In genomic region chr12:123092866-123093265, GRCh38 we compare ENCODE assay signal across 19 cellular contexts. TPM values are rescaled to one million over a fixed set of nuclear protein-coding genes. Genes with fewer than 3 reads are reported as not detected.
DNase-seq lines count a peak whose midpoint lies in the region; ATAC-seq, FAIRE-seq and TF ChIP-seq lines count a peak whose summit lies in the region.
"Had no signal": no experiment of that assay in that cellular context is flagged by ENCODE, and none has a peak within 500 bp of the region (broad histone marks: within the 10 kb centered on the region; RNA-seq: fewer than 3 reads in every experiment).

No MANE protein-coding gene starts in this region.

- no peak overlapping the region for H2AFZ ChIP-seq in HepG2 (ENCODE audit: low read length)
- no peak overlapping the region for H2AFZ ChIP-seq in mesenchymal stem cell (ENCODE audit: low read depth, low read length)

- no peaks in the 10 kb centered on the region for H3K36me3 Mint-ChIP-seq in chondrocyte (ENCODE audit: low read depth)
- H3K36me3 Mint-ChIP-seq: CD14-positive monocyte had no signal

- H3K4me3 ChIP-seq in HepG2 (replicated peaks in 1 of 3; ENCODE audit: insufficient read depth in 1 of 3, low read depth in 2 of 3, low read length in 3 of 3) = no peak overlapping the region
- no peak overlapping the region for H3K4me3 ChIP-seq in right lobe of liver
- H3K4me3 ChIP-seq in mesenchymal stem cell (ENCODE audit: insufficient read depth in 1 of 2, low read depth in 1 of 2, low read length in 2 of 2) = no peak overlapping the region
- H3K4me3 ChIP-seq: MG63 had no signal

- no peak overlapping the region for H2BK15ac ChIP-seq in mesenchymal stem cell (ENCODE audit: low read depth, poor library complexity, severe bottlenecking)

- in situ Hi-C loops in HepG2 (cut with HindIII; ENCODE audit: extremely low pct_ligation_motif_present, low pct_unique_long_range_greater_than_20kb) = no loop called here

- H3K4me1 ChIP-seq in HepG2 (ENCODE audit: insufficient read depth, low read length) (peaks cover 89% of the 10 kb centered on the region), right lobe of liver (peaks cover 0 to 63% (median 31%) of the 10 kb centered on the region in 4 donors), mesenchymal stem cell (ENCODE audit: control insufficient read depth, insufficient read depth, low read depth, low read length) (peaks cover 15% of the 10 kb centered on the region)

- H2BK12ac ChIP-seq in mesenchymal stem cell (ENCODE audit: low read length in 2 of 2) = no peak overlapping the region

- H3K23ac ChIP-seq in mesenchymal stem cell (ENCODE audit: low read length in 2 of 2) = no peak overlapping the region

- WGBS in HepG2 (ENCODE audit: low lambda C conversion rate) = 91% methylated on average over 4 of the region's 4 CpGs
- WGBS in right lobe of liver (ENCODE audit: insufficient coverage, low coverage, low lambda C conversion rate, missing lambda C conversion rate) = 90% methylated on average over 4 of the region's 4 CpGs
- WGBS in mesenchymal stem cell = 99% methylated on average over 3 of the region's 4 CpGs

- H4K91ac ChIP-seq in mesenchymal stem cell (ENCODE audit: low read length) = no peak overlapping the region

- peak overlapping the region; percentile 6 for H3K27ac Mint-ChIP-seq in chondrocyte (ENCODE audit: unreplicated experiment)

- no peak for ATAC-seq in HepG2
- no peak for ATAC-seq in right lobe of liver
- no peak for ATAC-seq in GM21786 (IDR thresholded peaks at IDR 0.05; ENCODE audit: unreplicated experiment)
- no peak for ATAC-seq in GM21723 (IDR thresholded peaks at IDR 0.05; ENCODE audit: unreplicated experiment)
- ATAC-seq: PC-3 had no signal

- no peak for TF ChIP-seq EP300 in HepG2 (IDR thresholded peaks at IDR 0.05; ENCODE audit: low read depth in 2 of 2, low read length in 2 of 2)
- TF ChIP-seq EP300 in HepG2 (CRISPR knock-in tag; IDR thresholded peaks at IDR 0.05; ENCODE audit: borderline replicate concordance) = no peak

- H3K4me1 Mint-ChIP-seq in chondrocyte (ENCODE audit: low read depth) = peaks cover 32% of the 10 kb centered on the region

- DNase-seq in HepG2 (ENCODE audit: low spot score) (no peak), right lobe of liver (no peak), chondrocyte (ENCODE audit: low spot score) (no peak), mesenchymal stem cell (peak; percentile 30)
- DNase-seq in central memory CD4-positive, alpha-beta T cell = no peak
- DNase-seq: DMS79 treated with DMSO at 0.1 percent for 48 hours, KBM-7, MG63, NCI-H1092 treated with DMSO at 0.1 percent for 48 hours, NCI-H1694 treated with DMSO at 0.1 percent for 48 hours, NCI-H69 had no signal

- intact Hi-C loops in HepG2 (cut with micrococcal nuclease; ENCODE audit: unreplicated experiment) = loop anchor here (5.0 kb wide), 1 partner anchor 49 kb away; no protein-coding TSS in a partner anchor
- intact Hi-C loops in right lobe of liver (cut with DNase I) = no loop called here

- H3K79me2 ChIP-seq in HepG2 (ENCODE audit: insufficient read depth, low read length) = no peaks in the 10 kb centered on the region

- no peak overlapping the region for H2BK120ac ChIP-seq in mesenchymal stem cell (ENCODE audit: low read depth, low read length)

- H3K9me3 ChIP-seq in HepG2 (ENCODE audit: low read length) = no peaks in the 10 kb centered on the region
- H3K9me3 ChIP-seq in right lobe of liver = no peaks in the 10 kb centered on the region
- peaks cover 15% of the 10 kb centered on the region for H3K9me3 ChIP-seq in mesenchymal stem cell (ENCODE audit: control insufficient read depth, low read length)

- H4K8ac ChIP-seq in mesenchymal stem cell (ENCODE audit: low read length) = no peak overlapping the region

- no peaks in the 10 kb centered on the region for H4K20me1 ChIP-seq in HepG2 (ENCODE audit: insufficient read depth, low read length)

- TF ChIP-seq POLR2A in HepG2 (IDR thresholded peaks at IDR 0.05; ENCODE audit: insufficient read depth in 1 of 2, low read depth in 2 of 2, low read length in 2 of 2) = no peak
- TF ChIP-seq POLR2A in right lobe of liver (IDR thresholded peaks at IDR 0.05) = no peak

- no peak overlapping the region for H3K18ac ChIP-seq in mesenchymal stem cell (ENCODE audit: low read depth in 1 of 2, low read length in 2 of 2)

- BruUV-seq in HepG2 (replicated peaks; lab: Mats Ljungman, UMichigan) = no TSS peak

- H3K4ac ChIP-seq in mesenchymal stem cell (ENCODE audit: low read depth in 1 of 2, low read length in 2 of 2) = no peak overlapping the region

- H3K36me3 ChIP-seq in HepG2 (replicated peaks in 1 of 2; ENCODE audit: control insufficient read depth in 1 of 2, insufficient read depth in 2 of 2, low read length in 2 of 2) = no peaks in the 10 kb centered on the region; a peak in 3 of 5 replicates
- H3K36me3 ChIP-seq in right lobe of liver = no peaks in the 10 kb centered on the region
- no peaks in the 10 kb centered on the region for H3K36me3 ChIP-seq in mesenchymal stem cell (ENCODE audit: control insufficient read depth in 1 of 2, insufficient read depth in 2 of 2, low read depth in 1 of 2, low read length in 2 of 2)

- CTCF ChIA-PET in HepG2 (lab: Yijun Ruan, JAX; ENCODE audit: low intra/inter-chr PET ratio, low total read pairs) = no interaction called here

- H3K27me3 ChIP-seq in HepG2 (ENCODE audit: control insufficient read depth in 1 of 2, insufficient read depth in 2 of 2, low read length in 2 of 2) = no peaks in the 10 kb centered on the region
- H3K27me3 ChIP-seq in right lobe of liver = no peaks in the 10 kb centered on the region
- H3K27me3 ChIP-seq in mesenchymal stem cell (ENCODE audit: control insufficient read depth in 1 of 2, insufficient read depth in 1 of 2, low read length in 2 of 2) = no peaks in the 10 kb centered on the region
- H3K27me3 ChIP-seq: MG63 had no signal

- TF ChIP-seq CTCF in HepG2 (CRISPR knock-in tag; IDR thresholded peaks at IDR 0.05) = no peak
- TF ChIP-seq CTCF in right lobe of liver (IDR thresholded peaks at IDR 0.05) = no peak
- TF ChIP-seq CTCF in chondrocyte (IDR thresholded peaks at IDR 0.05) = no peak

- POLR2A ChIA-PET in HepG2 (lab: Yijun Ruan, JAX) = interaction anchor here (0.7 to 1.2 kb wide), 2 partner anchors 22 to 140 kb away, joined by 3 to 4 read pairs; partner anchors contain the start of genes MPHOSPH9 and MTRFR

- no peak overlapping the region for H3K4me3 Mint-ChIP-seq in chondrocyte (ENCODE audit: unreplicated experiment)
- H3K4me3 Mint-ChIP-seq: CD14-positive monocyte had no signal

- peaks cover 9% of the 10 kb centered on the region for H3K79me1 ChIP-seq in mesenchymal stem cell (replicated peaks; ENCODE audit: low read length, poor library complexity, severe bottlenecking)

- no peak overlapping the region for H3K4me2 ChIP-seq in HepG2 (ENCODE audit: low read depth, low read length)
- H3K4me2 ChIP-seq in mesenchymal stem cell (ENCODE audit: low read length, poor library complexity, severe bottlenecking) = no peak overlapping the region

- no peak for TF ChIP-seq RAD21 in HepG2 (CRISPR knock-in tag; IDR thresholded peaks at IDR 0.05)

- H2AK5ac ChIP-seq in mesenchymal stem cell (ENCODE audit: low read length, severe bottlenecking) = no peak overlapping the region

- H3K14ac ChIP-seq in mesenchymal stem cell (ENCODE audit: low read length in 2 of 2) = no peak overlapping the region

- H3K9ac ChIP-seq in HepG2 (ENCODE audit: insufficient read depth, low read depth, low read length) = no peak overlapping the region
- H3K9ac ChIP-seq in mesenchymal stem cell (ENCODE audit: low read length) = no peak overlapping the region

- no peak overlapping the region for H2BK5ac ChIP-seq in mesenchymal stem cell (ENCODE audit: low read depth, low read length, poor library complexity, severe bottlenecking)

- no peaks in the 10 kb centered on the region for H3K9me3 Mint-ChIP-seq in chondrocyte (ENCODE audit: low read depth)

- FAIRE-seq in HepG2 (lab: Jason Lieb, UNC) = peak; percentile 21
- FAIRE-seq: G401.6, GM12891, GM19239, H1 had no signal

- H3K27me3 Mint-ChIP-seq in chondrocyte (ENCODE audit: low read depth) = no peaks in the 10 kb centered on the region

- H3K27ac ChIP-seq in HepG2 (ENCODE audit: extremely low read length, insufficient read depth, low read length) = peak overlapping the region; percentile 38
- H3K27ac ChIP-seq in right lobe of liver = peak overlapping the region in 1 of 3 donors; percentile 63
- H3K27ac ChIP-seq in mesenchymal stem cell (ENCODE audit: low read length, poor library complexity, severe bottlenecking) = no peak overlapping the region

TF ChIP-seq in HepG2, 621 proteins besides CTCF, POLR2A, EP300 and RAD21 (continues in another document):
- TF ChIP-seq NCOA2 (CRISPR knock-in tag; IDR thresholded peaks at IDR 0.05) (no peak), RAD51 (IDR thresholded peaks at IDR 0.05; ENCODE audit: borderline replicate concordance) (no peak), ZNF431 (CRISPR knock-in tag; IDR thresholded peaks at IDR 0.05; ENCODE audit: borderline replicate concordance, low read depth) (no peak)

RNA-seq across cellular contexts. Expression of gene PITPNM2, which starts 58.0 kb away (rescaled TPM):
- total RNA-seq in HepG2 (2016; rRNA removed; fragmentation: Illumina TruSeq; extraction: Trizol) (4.2 and 4.7 TPM in 2 replicates), right lobe of liver (10 to 100 TPM in 4 of 6 experiments, 1 to 10 TPM in 2; 5.8 to 24.7 (median 14.2) TPM), chondrocyte (6.1 to 11.6 TPM (median 11.5 TPM) in 3 replicates)
- total RNA-seq in HepG2 (2016; cell fraction: cytosol; rRNA removed; fragmentation: Illumina TruSeq; extraction: Trizol; ENCODE audit: low read depth) = 2.8 and 3.0 TPM in 2 replicates
- 4.4 and 4.6 TPM in 2 replicates for total RNA-seq in HepG2 (2016; cell fraction: insoluble cytoplasmic fraction; rRNA removed; fragmentation: Illumina TruSeq; extraction: Trizol)
- 4.6 and 5.9 TPM in 2 replicates for total RNA-seq in HepG2 (2016; cell fraction: membrane; rRNA removed; fragmentation: Illumina TruSeq; extraction: Trizol)
- 8.8 and 10.6 TPM in 2 replicates for total RNA-seq in HepG2 (2016; cell fraction: nucleus; rRNA removed; fragmentation: Illumina TruSeq; extraction: Trizol)
- 5.3 TPM in 2 replicates for polyA plus RNA-seq in HepG2 (2011; rRNA removed)
- polyA plus RNA-seq in HepG2 (2011; cell fraction: cytosol; rRNA removed) = 1.9 and 2.8 TPM in 2 replicates
- polyA plus RNA-seq in HepG2 (2011; cell fraction: nucleus; rRNA removed) = 29.2 and 36.9 TPM in 2 replicates
- polyA plus RNA-seq in HepG2 (2012) = 4.9 and 8.6 TPM in 2 replicates
- 2.0 and 2.7 TPM in 2 replicates for polyA plus RNA-seq in HepG2 (2016; cell fraction: cytosol; fragmentation: Illumina TruSeq; extraction: Trizol; ENCODE audit: low read depth)
- polyA plus RNA-seq in HepG2 (2016; cell fraction: insoluble cytoplasmic fraction; fragmentation: Illumina TruSeq; extraction: Trizol; ENCODE audit: low read depth) = 4.0 and 5.3 TPM in 2 replicates
- 3.2 and 3.3 TPM in 2 replicates for polyA plus RNA-seq in HepG2 (2016; cell fraction: membrane; fragmentation: Illumina TruSeq; extraction: Trizol; ENCODE audit: low read depth)
- 22.7 and 28.3 TPM in 2 replicates for polyA plus RNA-seq in HepG2 (2016; cell fraction: nucleus; fragmentation: Illumina TruSeq; extraction: Trizol; ENCODE audit: insufficient read depth, low read depth)
- 9.4 and 13.8 TPM in 2 replicates for polyA minus RNA-seq in HepG2 (2011; rRNA and poly(A)+ RNA removed; ENCODE audit: low replicate concordance)
- 4.8 and 6.2 TPM in 2 replicates for polyA minus RNA-seq in HepG2 (2011; cell fraction: cytosol; rRNA and poly(A)+ RNA removed)
- 17.6 and 22.1 TPM in 2 replicates for polyA minus RNA-seq in HepG2 (2011; cell fraction: nucleus; rRNA and poly(A)+ RNA removed)
- polyA plus RNA-seq in mesenchymal stem cell (2013, experiment 1 of 2) = 4.4 TPM
- polyA plus RNA-seq in mesenchymal stem cell (2013, experiment 2 of 2) = 4.2 TPM
